Comparison of ENCODE assay signal across 8 cellular contexts in the genomic region with DNA sequence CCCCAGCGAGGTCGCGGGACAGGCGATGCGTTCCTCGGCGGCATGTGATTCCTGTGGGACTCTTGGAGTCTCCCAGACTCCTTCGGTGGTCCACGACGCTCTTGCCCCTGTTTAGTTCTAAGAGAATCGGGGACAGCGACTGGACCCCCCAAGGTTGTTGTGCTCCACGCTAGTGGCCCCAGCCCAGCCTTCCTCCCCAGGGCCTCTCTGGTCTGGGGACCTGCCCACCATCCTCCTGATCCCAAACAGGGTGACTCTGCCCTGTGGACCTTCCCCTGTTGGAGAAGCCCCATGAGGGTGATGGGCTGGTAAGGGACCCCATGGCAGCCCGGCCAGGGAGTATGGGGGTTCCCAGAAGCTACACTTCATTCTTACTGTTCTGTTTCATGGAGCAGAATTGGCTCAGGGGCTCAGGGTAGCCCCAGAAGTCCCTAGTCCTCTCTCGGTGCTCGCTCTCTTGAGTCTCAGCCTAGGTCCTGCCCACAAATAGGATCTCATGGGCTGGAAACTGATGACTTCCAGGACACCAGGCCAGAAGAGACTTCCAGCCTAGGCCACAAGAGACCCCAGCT. TPM values are rescaled to one million over a fixed set of nuclear protein-coding genes. Genes with fewer than 3 reads are reported as not detected.
DNase-seq lines count a peak whose midpoint lies in the region; ATAC-seq and TF ChIP-seq lines count a peak whose summit lies in the region.

No MANE protein-coding gene starts in this region.

- no peak for TF ChIP-seq CTCF in mucosa of descending colon (IDR thresholded peaks at IDR 0.05)

- no peaks in the 10 kb centered on the region for H3K36me3 ChIP-seq in mucosa of descending colon (ENCODE audit: low read depth)

- peaks cover 50% of the 10 kb centered on the region for H3K4me1 ChIP-seq in mucosa of descending colon (ENCODE audit: low read depth)

- intact Hi-C loops in cardiac septum (cut with DNase I) = loop anchor here (5.0 to 10.0 kb wide), 2 partner anchors 35 to 478 kb away; a partner anchor contains a TSS
- intact Hi-C loops in Right ventricle myocardium superior (cut with DNase I) = no loop called here
- intact Hi-C loops in mucosa of descending colon (cut with DNase I, micrococcal nuclease) = no loop called here

- peak overlapping the region; percentile 93 for H3K27ac ChIP-seq in caudate nucleus (ENCODE audit: low read depth, low read length)

- DNase-seq in cardiac septum (ENCODE audit: low spot score) = peak; percentile 76
- DNase-seq in Right ventricle myocardium superior = no peak
- peak in 2 of 61 donors; percentile 32 to 42 for DNase-seq in caudate nucleus (lab: John Stamatoyannopoulos, UW)
- DNase-seq in mucosa of descending colon = peak in 2 of 3 donors; percentile 28 to 66
- no peak for DNase-seq in iPS-NIHi11 (ENCODE audit: low spot score)
- no peak for DNase-seq in KG1 (lab: John Stamatoyannopoulos, UW)

- ATAC-seq in Right ventricle myocardium superior (ENCODE audit: poor library complexity) (no peak), mucosa of descending colon (no peak), HG02852 (IDR thresholded peaks at IDR 0.05; ENCODE audit: unreplicated experiment) (no peak), HG03439 (IDR thresholded peaks at IDR 0.05; ENCODE audit: unreplicated experiment) (no peak)

- peak overlapping the region; percentile 84 for H3K4me3 ChIP-seq in mucosa of descending colon

- no peaks in the 10 kb centered on the region for H3K9me3 ChIP-seq in mucosa of descending colon

RNA-seq across cellular contexts. Expression of a gene that starts 0.9 kb away (rescaled TPM):
- total RNA-seq in cardiac septum (45.1 TPM), Right ventricle myocardium superior (27.5 TPM), mucosa of descending colon (10 to 100 TPM; 39.1 to 47.8 (median 44.2) TPM)

RNA-seq across cellular contexts. Expression of a gene that starts 37.2 kb away (rescaled TPM):
- total RNA-seq in cardiac septum = 46.4 TPM
- 49.2 TPM for total RNA-seq in Right ventricle myocardium superior
- 10 to 100 TPM; 19.5 to 68.9 (median 23.2) TPM for total RNA-seq in mucosa of descending colon

RNA-seq across cellular contexts. Expression of a gene that starts 38.4 kb away (rescaled TPM):
- total RNA-seq in cardiac septum = 1.1 TPM
- 0.56 TPM for total RNA-seq in Right ventricle myocardium superior
- total RNA-seq in mucosa of descending colon = 1 to 10 TPM; 1.2 to 2.5 (median 1.8) TPM

Comparison
In these comparisons a context has a peak if more than half of its experiments do, and no peak if none do; other contexts are left out.
1. DNase-seq: peak in cardiac septum (single experiment) and mucosa of descending colon (2 of 3); none in Right ventricle myocardium superior (single experiment), iPS-NIHi11 (single experiment) and KG1 (single experiment).